In genomic region chr1:201385299-201385891, GRCh38 we compare ENCODE assay signal across 9 cellular contexts. TPM values are rescaled to one million over a fixed set of nuclear protein-coding genes. Genes with fewer than 3 reads are reported as not detected.
DNase-seq lines count a peak whose midpoint lies in the region; ATAC-seq, FAIRE-seq and TF ChIP-seq lines count a peak whose summit lies in the region.
"Had no signal": no experiment of that assay in that cellular context is flagged by ENCODE, and none has a peak within 500 bp of the region (broad histone marks: within the 10 kb centered on the region; RNA-seq: fewer than 3 reads in every experiment).

No MANE protein-coding gene starts in this region.

- no peak for TF ChIP-seq POLR2A in K562 (conservative IDR thresholded peaks at IDR 0.05)

- 2% methylated on average over 8 of the region's 8 CpGs for WGBS in K562 (ENCODE audit: insufficient coverage, low coverage, missing lambda C conversion rate)

- peaks cover 34% of the 10 kb centered on the region for H4K20me1 ChIP-seq in K562 (replicated peaks; ENCODE audit: control insufficient read depth, insufficient read depth, low read length)

- no peaks in the 10 kb centered on the region for H3K36me3 ChIP-seq in K562 (ENCODE audit: control insufficient read depth, insufficient read depth, low read length)
- H3K36me3 ChIP-seq: SJSA1 had no signal

- H3K27ac ChIP-seq in RWPE1 (peak overlapping the region; percentile 71), K562 (ENCODE audit: extremely low read depth, low read depth, low read length) (no peak overlapping the region)
- H3K27ac ChIP-seq: SJSA1 had no signal

- H3K9me3 ChIP-seq in K562 (replicated peaks; ENCODE audit: control insufficient read depth, insufficient read depth, low read depth, low read length) = no peaks in the 10 kb centered on the region
- H3K9me3 ChIP-seq: SJSA1 had no signal

- TF ChIP-seq CTCF in RWPE1 (conservative IDR thresholded peaks at IDR 0.05; ENCODE audit: low read depth) (peak; percentile 89), K562 (IDR thresholded peaks at IDR 0.05 in 2 of 3, conservative IDR thresholded peaks at IDR 0.05 in 1 of 3; ENCODE audit: insufficient read depth in 2 of 3, low read depth in 1 of 3, low read length in 3 of 3) (peak; percentile 84 to 95 (median 86))

- no peak overlapping the region for H2AFZ ChIP-seq in K562 (ENCODE audit: low read depth, low read length)

- no peak for TF ChIP-seq EP300 in Ishikawa (IDR thresholded peaks at IDR 0.05; ENCODE audit: borderline replicate concordance)
- TF ChIP-seq EP300 in K562 (IDR thresholded peaks at IDR 0.05; ENCODE audit: low read length) = no peak

- H3K27me3 ChIP-seq in K562 (ENCODE audit: control insufficient read depth in 2 of 2, insufficient read depth in 2 of 2, low read length in 2 of 2) = peaks cover 26 to 77% of the 10 kb centered on the region in 2 experiments
- H3K27me3 ChIP-seq: SJSA1 had no signal

- POLR2A ChIA-PET in RWPE1 (lab: Yijun Ruan, JAX; ENCODE audit: low non-redundant PET) = interaction anchor here (0.9 kb wide), 1 partner anchor 12 kb away, joined by 3 read pairs; no protein-coding TSS in a partner anchor
- POLR2A ChIA-PET in K562 (lab: Yijun Ruan, JAX) = interaction anchor here (0.6 to 0.7 kb wide), 2 partner anchors 38 to 764 kb away, joined by 3 read pairs; no protein-coding TSS in a partner anchor

- TF ChIP-seq RAD21 in Ishikawa (IDR thresholded peaks at IDR 0.05; ENCODE audit: low read depth) (peak; percentile 83), K562 (CRISPR knock-in tag; conservative IDR thresholded peaks at IDR 0.05 in 1 of 2, IDR thresholded peaks at IDR 0.05 in 1 of 2) (peak in 1 of 2 experiments; percentile 63; a peak in 2 of 4 replicates)

- in situ Hi-C loops in K562 (cut with MboI) = no loop called here

- DNase-seq in D341Med (ENCODE audit: low spot score) = peak; percentile 86
- peak; percentile 89 for DNase-seq in RWPE1 (ENCODE audit: low spot score)
- peak; percentile 72 to 90 (median 86) for DNase-seq in K562 (ENCODE audit: extremely low read depth in 1 of 4, low spot score in 3 of 4)
- peak; percentile 42 to 84 for DNase-seq in left colon
- peak; percentile 67 for DNase-seq in stimulated activated naive CD8-positive, alpha-beta T cell treated with anti-CD3 and anti-CD28 coated beads, Interleukin-15, Interleukin-2, amounts not matched to agents 100 U/mL and 50 U/mL, for 24 hours

- H3K4me3 ChIP-seq in K562 = no peak overlapping the region
- H3K4me3 ChIP-seq: SJSA1 had no signal

- ATAC-seq in GM19351 (IDR thresholded peaks at IDR 0.05; ENCODE audit: unreplicated experiment) (peak; percentile 69), K562 (peak; percentile 98), left colon (peak; percentile 78), GM19455 (IDR thresholded peaks at IDR 0.05; ENCODE audit: unreplicated experiment) (no peak)
- ATAC-seq in stimulated activated naive CD8-positive, alpha-beta T cell treated with anti-CD3 and anti-CD28 coated beads, Interleukin-15, Interleukin-2, amounts not matched to agents 100 U/mL and 50 U/mL, for 24 hours = peak; percentile 34

- FAIRE-seq in K562 (lab: Jason Lieb, UNC) = peak; percentile 92

- CTCF ChIA-PET in RWPE1 (lab: Yijun Ruan, JAX) = interaction anchor here (0.6 to 3.2 kb wide), 25 partner anchors 10 to 735 kb away, joined by 3 to 32 read pairs (median 5); partner anchors contain the start of gene LAD1
- CTCF ChIA-PET in K562 (lab: Yijun Ruan, JAX; ENCODE audit: low intra/inter-chr PET ratio) = interaction anchor here (0.7 to 1.1 kb wide), 2 partner anchors 22 to 127 kb away, joined by 4 to 5 read pairs; no protein-coding TSS in a partner anchor

- H3K9ac ChIP-seq in K562 (ENCODE audit: insufficient read depth in 1 of 2, low read depth in 2 of 2, low read length in 2 of 2) = no peak overlapping the region

- intact Hi-C loops in K562 (cut with micrococcal nuclease) (loop anchor here (1.0 kb wide), 1 partner anchor 23 kb away; no protein-coding TSS in a partner anchor), left colon (cut with DNase I, micrococcal nuclease) (no loop called here)

- no peaks in the 10 kb centered on the region for H3K9me1 ChIP-seq in K562 (ENCODE audit: control insufficient read depth, insufficient read depth, low read length)

- H3K4me2 ChIP-seq in K562 (ENCODE audit: insufficient read depth, low read length) = no peak overlapping the region

- no peaks in the 10 kb centered on the region for H3K79me2 ChIP-seq in K562 (ENCODE audit: control insufficient read depth, insufficient read depth, low read length)

- no TSS peak for BruUV-seq in K562 (replicated peaks; lab: Mats Ljungman, UMichigan)

- peaks cover 0 to 3% of the 10 kb centered on the region in 2 experiments; a peak in 1 of 5 replicates for H3K4me1 ChIP-seq in K562 (replicated peaks in 1 of 2; ENCODE audit: control insufficient read depth in 2 of 2, insufficient read depth in 2 of 2, low read length in 2 of 2)

TF ChIP-seq in Ishikawa, 13 proteins besides CTCF, POLR2A, EP300 and RAD21 (continues in another document):
- TF ChIP-seq NFIC (IDR thresholded peaks at IDR 0.05) (no peak), FOXM1 (IDR thresholded peaks at IDR 0.05; ENCODE audit: borderline replicate concordance, low read depth) (no peak), EGR1 (IDR thresholded peaks at IDR 0.05) (no peak), CREB1 (IDR thresholded peaks at IDR 0.05; ENCODE audit: low read depth) (no peak), CEBPB (IDR thresholded peaks at IDR 0.05) (no peak), TEAD4 (IDR thresholded peaks at IDR 0.05) (no peak), YY1 (IDR thresholded peaks at IDR 0.05; ENCODE audit: low read depth) (no peak)

TF ChIP-seq in K562, 482 proteins besides CTCF, POLR2A, EP300 and RAD21 (continues in another document):
- 0 out of 2 replicates have a peak, but pooled peaks have one; percentile 25 for TF ChIP-seq CTBP1 (IDR thresholded peaks at IDR 0.05; ENCODE audit: borderline replicate concordance)

RNA-seq across cellular contexts. Expression of gene TNNT2, which starts 7.9 kb away (rescaled TPM):
- total RNA-seq in K562 (2011; cell fraction: chromatin; rRNA removed; ENCODE audit: low replicate concordance) = not detected in 2 replicates
- total RNA-seq in K562 (2011; cell fraction: nucleolus; rRNA removed) = not detected in 2 replicates
- not detected in 2 replicates for total RNA-seq in K562 (2011; cell fraction: nucleoplasm; rRNA removed)
- total RNA-seq in K562 (2014; rRNA removed) (not detected in 2 replicates), K562 (2014; rRNA removed; fragmentation: Illumina TruSeq; extraction: Trizol) (not detected in 2 replicates), K562 (2015; rRNA removed; fragmentation: Illumina TruSeq; extraction: Trizol) (not detected in 2 replicates), K562 (2021) (not detected in 2 replicates), left colon (under 1 TPM; 0.31 to 0.58 TPM)
- polyA plus RNA-seq in K562 (2011; rRNA removed) (not detected in 2 replicates), K562 (2014; fragmentation: Illumina TruSeq; extraction: Trizol) (not detected in 2 replicates), K562 (2014; fragmentation: Nextera tagmentation; extraction: Ambion mirVana) (not detected), K562 (2014; rRNA removed) (not detected in 2 replicates)
- polyA plus RNA-seq in K562 (2011; cell fraction: cytosol; rRNA removed) = not detected in 2 replicates
- polyA plus RNA-seq in K562 (2011; cell fraction: nucleus; rRNA removed) = not detected in 2 replicates
- polyA plus RNA-seq in K562 (2012) = not detected in 2 replicates
- polyA minus RNA-seq in K562 (2011; rRNA and poly(A)+ RNA removed) = not detected in 2 replicates
- polyA minus RNA-seq in K562 (2011; cell fraction: cytosol; rRNA and poly(A)+ RNA removed) = not detected in 2 replicates
- polyA minus RNA-seq in K562 (2011; cell fraction: nucleus; rRNA and poly(A)+ RNA removed) = not detected in 2 replicates
- total RNA-seq: SJSA1 had no signal

RNA-seq across cellular contexts. Expression of gene LAD1, which starts 13.7 kb away (rescaled TPM):
- not detected in 2 replicates for total RNA-seq in K562 (2011; cell fraction: chromatin; rRNA removed; ENCODE audit: low replicate concordance)
- total RNA-seq in K562 (2011; cell fraction: nucleolus; rRNA removed) = not detected in 2 replicates
- not detected in 2 replicates for total RNA-seq in K562 (2011; cell fraction: nucleoplasm; rRNA removed)
- total RNA-seq in K562 (2014; rRNA removed) (not detected in 2 replicates), K562 (2014; rRNA removed; fragmentation: Illumina TruSeq; extraction: Trizol) (not detected in 2 replicates), K562 (2015; rRNA removed; fragmentation: Illumina TruSeq; extraction: Trizol) (not detected in 2 replicates), K562 (2021) (0.25 and 0.31 TPM in 2 replicates), left colon (100 to 1,000 TPM; 172 to 191 TPM)
- polyA plus RNA-seq in K562 (2011; rRNA removed) (not detected in 2 replicates), K562 (2014; fragmentation: Illumina TruSeq; extraction: Trizol) (not detected in 2 replicates), K562 (2014; fragmentation: Nextera tagmentation; extraction: Ambion mirVana) (not detected), K562 (2014; rRNA removed) (not detected in 2 replicates)
- not detected in 2 replicates for polyA plus RNA-seq in K562 (2011; cell fraction: cytosol; rRNA removed)
- not detected in 2 replicates for polyA plus RNA-seq in K562 (2011; cell fraction: nucleus; rRNA removed)
- polyA plus RNA-seq in K562 (2012) = not detected in 2 replicates
- polyA minus RNA-seq in K562 (2011; rRNA and poly(A)+ RNA removed) = not detected in 2 replicates
- not detected in 2 replicates for polyA minus RNA-seq in K562 (2011; cell fraction: cytosol; rRNA and poly(A)+ RNA removed)
- not detected in 2 replicates for polyA minus RNA-seq in K562 (2011; cell fraction: nucleus; rRNA and poly(A)+ RNA removed)
- total RNA-seq: SJSA1 had no signal

RNA-seq across cellular contexts. Expression of gene TNNI1, which starts 36.1 kb away (rescaled TPM):
- not detected in 2 replicates for total RNA-seq in K562 (2011; cell fraction: chromatin; rRNA removed; ENCODE audit: low replicate concordance)
- not detected in 2 replicates for total RNA-seq in K562 (2011; cell fraction: nucleolus; rRNA removed)
- not detected in 2 replicates for total RNA-seq in K562 (2011; cell fraction: nucleoplasm; rRNA removed)
- total RNA-seq in K562 (2014; rRNA removed) = not detected in 2 replicates
- total RNA-seq in K562 (2014; rRNA removed; fragmentation: Illumina TruSeq; extraction: Trizol) = not detected in 2 replicates
- not detected in 2 replicates for total RNA-seq in K562 (2015; rRNA removed; fragmentation: Illumina TruSeq; extraction: Trizol)
- total RNA-seq in K562 (2021) = not detected in 2 replicates
- polyA plus RNA-seq in K562 (2011; rRNA removed) = not detected in 2 replicates
- polyA plus RNA-seq in K562 (2011; cell fraction: cytosol; rRNA removed) = not detected in 2 replicates
- polyA plus RNA-seq in K562 (2011; cell fraction: nucleus; rRNA removed) = not detected in 2 replicates
- polyA plus RNA-seq in K562 (2012) = not detected in 2 replicates
- polyA plus RNA-seq in K562 (2014; fragmentation: Illumina TruSeq; extraction: Trizol) = not detected in 2 replicates
- polyA plus RNA-seq in K562 (2014; fragmentation: Nextera tagmentation; extraction: Ambion mirVana) = not detected
- not detected in 2 replicates for polyA plus RNA-seq in K562 (2014; rRNA removed)
- polyA minus RNA-seq in K562 (2011; rRNA and poly(A)+ RNA removed) = not detected in 2 replicates
- polyA minus RNA-seq in K562 (2011; cell fraction: cytosol; rRNA and poly(A)+ RNA removed) = not detected in 2 replicates
- polyA minus RNA-seq in K562 (2011; cell fraction: nucleus; rRNA and poly(A)+ RNA removed) = not detected in 2 replicates
- total RNA-seq in left colon = not detected
- total RNA-seq: SJSA1 had no signal

Comparison
In these comparisons a context has a peak if more than half of its experiments do, and no peak if none do; other contexts are left out.
1. RNA of gene LAD1, which starts 13.7 kb away (total RNA-seq): 172 to 191 TPM in left colon; 0.25 to 0.31 TPM in K562; every median in the first group is over 100 times any median in the second.
2. Peak in every context shown above with its lines, with median percentiles within 50 percentile points of each other: DNase-seq.